Comparison of ENCODE assay signal across 1 cellular context in the genomic region with DNA sequence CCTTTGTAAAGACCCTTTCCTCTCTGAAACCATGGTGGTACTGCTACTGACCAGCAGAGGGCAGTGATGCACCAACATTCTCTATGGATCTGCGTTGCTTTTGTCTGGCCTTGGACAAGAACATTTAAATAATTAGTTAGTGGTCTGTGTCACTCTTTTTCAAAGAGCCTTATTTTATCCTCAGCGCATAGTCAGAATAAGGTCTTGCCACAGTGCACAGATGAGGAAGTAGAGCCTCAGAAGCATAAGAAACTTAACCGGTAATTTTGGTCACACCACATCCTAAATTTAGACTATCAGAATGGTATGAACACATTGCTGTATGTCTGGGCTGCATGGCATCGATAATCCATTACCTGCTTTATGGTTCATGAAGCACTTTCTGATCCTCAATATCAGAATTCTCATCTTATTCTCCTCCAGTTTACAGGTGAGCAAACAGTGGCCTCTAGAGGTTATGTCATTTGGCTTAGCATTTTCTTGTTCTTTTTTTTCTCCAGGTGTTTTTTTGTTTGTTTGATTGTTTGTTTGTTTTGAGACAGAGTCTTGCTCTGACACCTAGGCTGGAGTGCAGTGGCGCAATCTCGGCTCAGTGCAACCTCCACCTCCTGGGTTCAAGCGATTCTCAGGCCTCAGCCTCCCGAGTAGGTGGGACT.
TF ChIP-seq lines count a peak whose summit lies in the region.

No MANE protein-coding gene starts in this region.

TF ChIP-seq in HepG2, 621 proteins besides CTCF, POLR2A, EP300 and RAD21 (continued from another document and continues in another):
- TF ChIP-seq PRDM10 (CRISPR knock-in tag; IDR thresholded peaks at IDR 0.05; ENCODE audit: low read depth) (0 out of 2 replicates have a peak, but pooled peaks have one; percentile 35), STAT5B (CRISPR knock-in tag; IDR thresholded peaks at IDR 0.05) (no peak), FLYWCH1 (CRISPR knock-in tag; IDR thresholded peaks at IDR 0.05) (no peak), NFIB (CRISPR knock-in tag; IDR thresholded peaks at IDR 0.05; ENCODE audit: borderline replicate concordance) (no peak), NR2F6 (IDR thresholded peaks at IDR 0.05) (no peak), NR2F6 (CRISPR knock-in tag; IDR thresholded peaks at IDR 0.05) (peak; percentile 34; the same call in 1 of the 2 replicates), ZNF747 (CRISPR knock-in tag; IDR thresholded peaks at IDR 0.05; ENCODE audit: borderline replicate concordance) (no peak), CBFB (CRISPR knock-in tag; IDR thresholded peaks at IDR 0.05) (no peak), ZNF556 (CRISPR knock-in tag; IDR thresholded peaks at IDR 0.05; ENCODE audit: borderline replicate concordance) (no peak), MTA1 (CRISPR knock-in tag; IDR thresholded peaks at IDR 0.05; ENCODE audit: borderline replicate concordance) (no peak), ZNF331 (CRISPR knock-in tag; IDR thresholded peaks at IDR 0.05) (peak; percentile 46; the same call in 1 of the 2 replicates), RXRB (CRISPR knock-in tag; IDR thresholded peaks at IDR 0.05; ENCODE audit: borderline replicate concordance) (peak; percentile 29), HOXD1 (CRISPR knock-in tag; IDR thresholded peaks at IDR 0.05) (no peak), KLF12 (CRISPR knock-in tag; IDR thresholded peaks at IDR 0.05; ENCODE audit: borderline replicate concordance) (no peak), SRSF4 (IDR thresholded peaks at IDR 0.05; ENCODE audit: low read depth, low read length, poor library complexity, severe bottlenecking) (no peak), ZHX1 (CRISPR knock-in tag; IDR thresholded peaks at IDR 0.05; ENCODE audit: low read depth) (no peak), ZKSCAN8 (CRISPR knock-in tag; IDR thresholded peaks at IDR 0.05; ENCODE audit: borderline replicate concordance) (no peak), ZNF552 (CRISPR knock-in tag; IDR thresholded peaks at IDR 0.05; ENCODE audit: borderline replicate concordance) (no peak), MNT (IDR thresholded peaks at IDR 0.05) (no peak), ARID5B (CRISPR knock-in tag; IDR thresholded peaks at IDR 0.05) (0 out of 2 replicates have a peak, but pooled peaks have one; percentile 7), ZNF205 (CRISPR knock-in tag; IDR thresholded peaks at IDR 0.05) (peak; percentile 2; the same call in 1 of the 2 replicates), ZNF670 (CRISPR knock-in tag; IDR thresholded peaks at IDR 0.05; ENCODE audit: borderline replicate concordance) (no peak), ZBTB7A (CRISPR knock-in tag; IDR thresholded peaks at IDR 0.05) (no peak), ZNF678 (CRISPR knock-in tag; IDR thresholded peaks at IDR 0.05) (no peak), ZNF652 (CRISPR knock-in tag; IDR thresholded peaks at IDR 0.05; ENCODE audit: borderline replicate concordance, low read depth) (peak; percentile 79; the same call in 1 of the 2 replicates), NFKBIZ (CRISPR knock-in tag; IDR thresholded peaks at IDR 0.05) (no peak), ZNF766 (CRISPR knock-in tag; IDR thresholded peaks at IDR 0.05; ENCODE audit: borderline replicate concordance) (no peak), ZNF589 (CRISPR knock-in tag; conservative IDR thresholded peaks at IDR 0.05) (no peak), ZNF629 (CRISPR knock-in tag; conservative IDR thresholded peaks at IDR 0.05) (peak; percentile 66), SRSF1 (optimal IDR thresholded peaks at IDR 0.05; ENCODE audit: low read depth, low read length) (no peak), ETV5 (CRISPR knock-in tag; IDR thresholded peaks at IDR 0.05; ENCODE audit: borderline replicate concordance) (0 out of 2 replicates have a peak, but pooled peaks have one; percentile 9), PBX2 (CRISPR knock-in tag; IDR thresholded peaks at IDR 0.05) (no peak), ZNF230 (CRISPR knock-in tag; IDR thresholded peaks at IDR 0.05) (no peak), HNRNPL (IDR thresholded peaks at IDR 0.05; ENCODE audit: low read depth, low read length) (no peak), NCOA2 (CRISPR knock-in tag; IDR thresholded peaks at IDR 0.05) (0 out of 2 replicates have a peak, but pooled peaks have one; percentile 18), CC2D1A (CRISPR knock-in tag; IDR thresholded peaks at IDR 0.05) (no peak)
- TF ChIP-seq, protein P1, sequence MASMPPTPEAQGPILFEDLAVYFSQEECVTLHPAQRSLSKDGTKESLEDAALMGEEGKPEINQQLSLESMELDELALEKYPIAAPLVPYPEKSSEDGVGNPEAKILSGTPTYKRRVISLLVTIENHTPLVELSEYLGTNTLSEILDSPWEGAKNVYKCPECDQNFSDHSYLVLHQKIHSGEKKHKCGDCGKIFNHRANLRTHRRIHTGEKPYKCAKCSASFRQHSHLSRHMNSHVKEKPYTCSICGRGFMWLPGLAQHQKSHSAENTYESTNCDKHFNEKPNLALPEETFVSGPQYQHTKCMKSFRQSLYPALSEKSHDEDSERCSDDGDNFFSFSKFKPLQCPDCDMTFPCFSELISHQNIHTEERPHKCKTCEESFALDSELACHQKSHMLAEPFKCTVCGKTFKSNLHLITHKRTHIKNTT (CRISPR knock-in tag; IDR thresholded peaks at IDR 0.05) = no peak
- TF ChIP-seq, protein P2, sequence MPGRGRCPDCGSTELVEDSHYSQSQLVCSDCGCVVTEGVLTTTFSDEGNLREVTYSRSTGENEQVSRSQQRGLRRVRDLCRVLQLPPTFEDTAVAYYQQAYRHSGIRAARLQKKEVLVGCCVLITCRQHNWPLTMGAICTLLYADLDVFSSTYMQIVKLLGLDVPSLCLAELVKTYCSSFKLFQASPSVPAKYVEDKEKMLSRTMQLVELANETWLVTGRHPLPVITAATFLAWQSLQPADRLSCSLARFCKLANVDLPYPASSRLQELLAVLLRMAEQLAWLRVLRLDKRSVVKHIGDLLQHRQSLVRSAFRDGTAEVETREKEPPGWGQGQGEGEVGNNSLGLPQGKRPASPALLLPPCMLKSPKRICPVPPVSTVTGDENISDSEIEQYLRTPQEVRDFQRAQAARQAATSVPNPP (CRISPR knock-in tag; IDR thresholded peaks at IDR 0.05) = no peak
- TF ChIP-seq, protein P3, sequence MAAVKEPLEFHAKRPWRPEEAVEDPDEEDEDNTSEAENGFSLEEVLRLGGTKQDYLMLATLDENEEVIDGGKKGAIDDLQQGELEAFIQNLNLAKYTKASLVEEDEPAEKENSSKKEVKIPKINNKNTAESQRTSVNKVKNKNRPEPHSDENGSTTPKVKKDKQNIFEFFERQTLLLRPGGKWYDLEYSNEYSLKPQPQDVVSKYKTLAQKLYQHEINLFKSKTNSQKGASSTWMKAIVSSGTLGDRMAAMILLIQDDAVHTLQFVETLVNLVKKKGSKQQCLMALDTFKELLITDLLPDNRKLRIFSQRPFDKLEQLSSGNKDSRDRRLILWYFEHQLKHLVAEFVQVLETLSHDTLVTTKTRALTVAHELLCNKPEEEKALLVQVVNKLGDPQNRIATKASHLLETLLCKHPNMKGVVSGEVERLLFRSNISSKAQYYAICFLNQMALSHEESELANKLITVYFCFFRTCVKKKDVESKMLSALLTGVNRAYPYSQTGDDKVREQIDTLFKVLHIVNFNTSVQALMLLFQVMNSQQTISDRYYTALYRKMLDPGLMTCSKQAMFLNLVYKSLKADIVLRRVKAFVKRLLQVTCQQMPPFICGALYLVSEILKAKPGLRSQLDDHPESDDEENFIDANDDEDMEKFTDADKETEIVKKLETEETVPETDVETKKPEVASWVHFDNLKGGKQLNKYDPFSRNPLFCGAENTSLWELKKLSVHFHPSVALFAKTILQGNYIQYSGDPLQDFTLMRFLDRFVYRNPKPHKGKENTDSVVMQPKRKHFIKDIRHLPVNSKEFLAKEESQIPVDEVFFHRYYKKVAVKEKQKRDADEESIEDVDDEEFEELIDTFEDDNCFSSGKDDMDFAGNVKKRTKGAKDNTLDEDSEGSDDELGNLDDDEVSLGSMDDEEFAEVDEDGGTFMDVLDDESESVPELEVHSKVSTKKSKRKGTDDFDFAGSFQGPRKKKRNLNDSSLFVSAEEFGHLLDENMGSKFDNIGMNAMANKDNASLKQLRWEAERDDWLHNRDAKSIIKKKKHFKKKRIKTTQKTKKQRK (IDR thresholded peaks at IDR 0.05; ENCODE audit: low read length) = no peak
